1 cellular context compared by ENCODE assay signal in genomic region chr2:170248574-170249393, GRCh38.
TF ChIP-seq lines count a peak whose summit lies in the region.

No MANE protein-coding gene starts in this region.

TF ChIP-seq in K562, 482 proteins besides CTCF, POLR2A, EP300 and RAD21 (continued from another document and continues in another):
- no peak for TF ChIP-seq ZBTB40 (IDR thresholded peaks at IDR 0.05)
- no peak for TF ChIP-seq ZBTB40 (CRISPR knock-in tag; IDR thresholded peaks at IDR 0.05)
- no peak for TF ChIP-seq ZNF224 (CRISPR knock-in tag; IDR thresholded peaks at IDR 0.05)
- no peak for TF ChIP-seq GTF2E2 (tag; IDR thresholded peaks at IDR 0.05)
- no peak for TF ChIP-seq RAD51 (IDR thresholded peaks at IDR 0.05; ENCODE audit: borderline replicate concordance, low read depth)
- no peak for TF ChIP-seq ZMIZ1 (IDR thresholded peaks at IDR 0.05; ENCODE audit: low read depth in 2 of 2, low read length in 2 of 2)
- TF ChIP-seq ZBTB33 (CRISPR knock-in tag; IDR thresholded peaks at IDR 0.05): no peak
- TF ChIP-seq TAF7 (tag; IDR thresholded peaks at IDR 0.05): peak; percentile 31; the same call in 1 of the 2 replicates
- TF ChIP-seq HOMEZ (CRISPR knock-in tag; IDR thresholded peaks at IDR 0.05): no peak
- no peak for TF ChIP-seq ZNF347 (CRISPR knock-in tag; IDR thresholded peaks at IDR 0.05; ENCODE audit: low read depth)
- TF ChIP-seq MAFF (IDR thresholded peaks at IDR 0.05; ENCODE audit: low read length): no peak
- TF ChIP-seq GTF2A2 (tag; IDR thresholded peaks at IDR 0.05): peak; percentile 51; the same call in 1 of the 2 replicates
- no peak for TF ChIP-seq BRD9 (IDR thresholded peaks at IDR 0.05; ENCODE audit: low read depth, partially characterized antibody)
- TF ChIP-seq SFPQ (IDR thresholded peaks at IDR 0.05; ENCODE audit: low read depth, low read length): no peak
- TF ChIP-seq ATF7 (IDR thresholded peaks at IDR 0.05): no peak
- TF ChIP-seq ETS2 (tag; IDR thresholded peaks at IDR 0.05; ENCODE audit: borderline replicate concordance, poor library complexity, severe bottlenecking): no peak
- no peak for TF ChIP-seq ZNF695 (CRISPR knock-in tag; IDR thresholded peaks at IDR 0.05)
- TF ChIP-seq ETS1 (conservative IDR thresholded peaks at IDR 0.05; ENCODE audit: control insufficient read depth, low read depth, low read length): no peak
- TF ChIP-seq CC2D1A (IDR thresholded peaks at IDR 0.05): no peak
- TF ChIP-seq RNF219 (CRISPR knock-in tag; IDR thresholded peaks at IDR 0.05): no peak
- no peak for TF ChIP-seq LARP7 (IDR thresholded peaks at IDR 0.05)
- no peak for TF ChIP-seq CREM (IDR thresholded peaks at IDR 0.05; ENCODE audit: low read depth)
- TF ChIP-seq SLC30A9 (CRISPR knock-in tag; IDR thresholded peaks at IDR 0.05): no peak
- TF ChIP-seq ZBTB1 (CRISPR knock-in tag; IDR thresholded peaks at IDR 0.05; ENCODE audit: borderline replicate concordance, low read depth): no peak
- no peak for TF ChIP-seq ZBTB2 (IDR thresholded peaks at IDR 0.05)
- no peak for TF ChIP-seq SIN3A (IDR thresholded peaks at IDR 0.05; ENCODE audit: borderline replicate concordance in 2 of 2, control insufficient read depth in 1 of 2, low read depth in 2 of 2, low read length in 2 of 2)
- TF ChIP-seq TFAM (CRISPR knock-in tag; conservative IDR thresholded peaks at IDR 0.05): no peak
- TF ChIP-seq MAX (CRISPR knock-in tag; IDR thresholded peaks at IDR 0.05): no peak
- no peak for TF ChIP-seq XRCC4 (IDR thresholded peaks at IDR 0.05; ENCODE audit: extremely low read depth, insufficient read depth, insufficient read length)
- no peak for TF ChIP-seq ZNF431 (CRISPR knock-in tag; IDR thresholded peaks at IDR 0.05)
- no peak for TF ChIP-seq ADNP (tag; IDR thresholded peaks at IDR 0.05)
- no peak for TF ChIP-seq PHF8 (IDR thresholded peaks at IDR 0.05; ENCODE audit: borderline replicate concordance, low read length)
